ENCODE assay signal across 20 cellular contexts in the genomic region with DNA sequence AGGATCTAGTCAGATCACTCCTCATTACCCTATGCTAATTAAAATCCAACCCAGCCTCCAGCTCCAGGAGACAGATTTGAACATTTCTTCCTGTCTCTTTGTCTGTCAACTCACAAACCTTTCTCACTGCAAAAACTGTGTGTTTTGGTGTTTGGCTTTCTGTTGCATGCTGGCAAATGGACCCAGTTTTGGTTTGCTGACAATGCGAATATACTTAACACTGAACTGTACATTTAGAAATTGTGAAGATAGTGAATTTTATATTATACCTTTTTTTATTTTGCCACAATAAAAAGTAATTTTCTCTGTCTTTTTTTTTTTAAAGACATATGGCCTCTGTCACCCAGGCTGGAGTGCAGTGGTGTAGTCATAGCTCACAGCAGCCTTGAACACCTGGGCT. TPM values are rescaled to one million over a fixed set of nuclear protein-coding genes. Genes with fewer than 3 reads are reported as not detected.
A peak's percentile ranks its signal among the peaks of the same experiment; 100 is the strongest.
DNase-seq lines count a peak whose midpoint lies in the region; ATAC-seq and TF ChIP-seq lines count a peak whose summit lies in the region.
"Had no signal": no experiment of that assay in that cellular context is flagged by ENCODE, and none has a peak within 500 bp of the region (broad histone marks: within the 10 kb centered on the region; RNA-seq: fewer than 3 reads in every experiment).

No MANE protein-coding gene starts in this region.

- H3K36me3 ChIP-seq in IMR-90 (ENCODE audit: control insufficient read depth, insufficient read depth, low read length): no peaks in the 10 kb centered on the region
- H3K36me3 ChIP-seq in OCI-LY3 (replicated peaks; ENCODE audit: low read depth, low read length): no peaks in the 10 kb centered on the region
- H3K36me3 ChIP-seq in neutrophil: no peaks in the 10 kb centered on the region
- no peaks in the 10 kb centered on the region for H3K36me3 ChIP-seq in SJCRH30
- H3K36me3 ChIP-seq: Peyer's patch had no signal

- no peak overlapping the region for H3K23ac ChIP-seq in IMR-90 (ENCODE audit: low read depth, low read length)

- peaks cover 0 to 1% (median 0%) of the 10 kb centered on the region in 3 donors for H3K27me3 Mint-ChIP-seq in CD14-positive monocyte (ENCODE audit: low read depth in 3 of 3)

- H3K27ac ChIP-seq in IMR-90 (ENCODE audit: insufficient read depth, low read length) (no peak overlapping the region), OCI-LY3 (ENCODE audit: low read length) (no peak overlapping the region), neutrophil (peak overlapping the region; percentile 91), dorsolateral prefrontal cortex (no peak overlapping the region), SJCRH30 (no peak overlapping the region)
- H3K27ac ChIP-seq: Peyer's patch had no signal

- H3K79me2 ChIP-seq in OCI-LY3 (ENCODE audit: low read length): no peaks in the 10 kb centered on the region

- H3K4me2 ChIP-seq in IMR-90 (ENCODE audit: low read depth, low read length) (no peak overlapping the region), OCI-LY3 (ENCODE audit: low read length) (peak overlapping the region; percentile 50; the same call in 1 of the 2 replicates)

- no peak for TF ChIP-seq RAD21 in IMR-90 (IDR thresholded peaks at IDR 0.05; ENCODE audit: low read length)

- H2AK9ac ChIP-seq in IMR-90 (replicated peaks; ENCODE audit: low read depth, low read length, poor library complexity): no peak overlapping the region

- no peak overlapping the region for H2BK5ac ChIP-seq in IMR-90 (ENCODE audit: low read depth, low read length, poor library complexity, severe bottlenecking)

- H3K27ac Mint-ChIP-seq in CD14-positive monocyte: peak overlapping the region; percentile 80 to 96 (median 95)

- CTCF ChIA-PET in IMR-90 (lab: Yijun Ruan, JAX): interaction anchor here (0.8 kb wide), 1 partner anchor 12 kb away, joined by 6 read pairs; no protein-coding TSS in a partner anchor

- intact Hi-C loops in CD14-positive monocyte (cut with micrococcal nuclease): no loop called here
- intact Hi-C loops in IMR-90 (cut with micrococcal nuclease): no loop called here
- intact Hi-C loops in dorsolateral prefrontal cortex (cut with DNase I): no loop called here

- WGBS in IMR-90 (ENCODE audit: extremely low coverage in 2 of 2, insufficient read length in 1 of 2), 2 experiments: no CpG with 5 or more reads among the region's 1 CpG

- BruUV-seq in IMR-90 (replicated peaks; lab: Mats Ljungman, UMichigan): no TSS peak

- no peaks in the 10 kb centered on the region for H4K20me1 ChIP-seq in IMR-90 (ENCODE audit: insufficient read depth, low read length)
- no peaks in the 10 kb centered on the region for H4K20me1 ChIP-seq in OCI-LY3 (ENCODE audit: insufficient read depth, low read length)

- no peaks in the 10 kb centered on the region for H3K4me1 ChIP-seq in IMR-90 (ENCODE audit: control insufficient read depth, insufficient read depth, low read length)
- peaks cover 37% of the 10 kb centered on the region for H3K4me1 ChIP-seq in OCI-LY3 (ENCODE audit: low read length)
- H3K4me1 ChIP-seq in neutrophil (ENCODE audit: control insufficient read depth in 1 of 2, insufficient read depth in 1 of 2, low read depth in 1 of 2, low read length in 1 of 2): peaks cover 69 to 84% of the 10 kb centered on the region in 2 experiments
- no peaks in the 10 kb centered on the region for H3K4me1 ChIP-seq in SJCRH30
- H3K4me1 ChIP-seq: Peyer's patch had no signal

- peaks cover 0 to 8% (median 1%) of the 10 kb centered on the region in 7 donors for H3K9me3 Mint-ChIP-seq in CD14-positive monocyte

- H4K8ac ChIP-seq in IMR-90 (ENCODE audit: low read depth in 2 of 2, low read length in 2 of 2): no peak overlapping the region

- no peak overlapping the region for H3K4me3 ChIP-seq in IMR-90 (ENCODE audit: insufficient read depth, low read depth, low read length)
- no peak overlapping the region for H3K4me3 ChIP-seq in OCI-LY3 (ENCODE audit: low read length)
- H3K4me3 ChIP-seq in neutrophil (ENCODE audit: low read depth in 1 of 2, low read length in 1 of 2): peak overlapping the region; percentile 53
- no peak overlapping the region for H3K4me3 ChIP-seq in dorsolateral prefrontal cortex
- no peak overlapping the region for H3K4me3 ChIP-seq in SJCRH30
- H3K4me3 ChIP-seq: Peyer's patch had no signal

- H3K9ac ChIP-seq in IMR-90 (ENCODE audit: low read depth, low read length): no peak overlapping the region
- no peak overlapping the region for H3K9ac ChIP-seq in OCI-LY3 (ENCODE audit: low read length)

- no peaks in the 10 kb centered on the region for H3K36me3 Mint-ChIP-seq in CD14-positive monocyte

- no peak overlapping the region for H2BK20ac ChIP-seq in IMR-90 (ENCODE audit: low read depth, low read length)

- H4K91ac ChIP-seq in IMR-90 (ENCODE audit: insufficient read depth, low read depth, low read length): no peak overlapping the region

- no peak for TF ChIP-seq POLR2A in IMR-90 (IDR thresholded peaks at IDR 0.05; ENCODE audit: low read depth, low read length)

- H2AK5ac ChIP-seq in IMR-90 (ENCODE audit: low read depth, low read length): no peak overlapping the region

- dilution Hi-C loops in IMR-90 (cut with HindIII; ENCODE audit: low sequenced_read_pairs, unreplicated experiment): no loop called here

- in situ Hi-C loops in IMR-90 (cut with MboI; ENCODE audit: low sequenced_read_pairs): no loop called here

- POLR2A ChIA-PET in IMR-90 (lab: Charles Lee; ENCODE audit: unreplicated experiment): no interaction called here

- H3K9me1 ChIP-seq in IMR-90 (ENCODE audit: insufficient read depth, low read length): no peaks in the 10 kb centered on the region

- no peak for DNase-seq in CD14-positive monocyte (ENCODE audit: low spot score)
- DNase-seq in IMR-90: no peak
- no peak for DNase-seq in mesenteric fat pad (ENCODE audit: low spot score)
- DNase-seq in dorsolateral prefrontal cortex: no peak
- no peak for DNase-seq in SJCRH30
- DNase-seq: ACHN; C1 segment of cervical spinal cord; EL; GOT3; HCEC 1CT; NCI-H1105 treated with DMSO at 0.1 percent for 48 hours; NCI-H2029 treated with DMSO at 0.1 percent for 48 hours; NCI-H226; NCI-H510A treated with DMSO at 0.1 percent for 48 hours; NCI-H748 treated with DMSO at 0.1 percent for 48 hours; NK-92 treated with Interleukin-12 subunit alpha and Interleukin-12 subunit beta, amount 100 ng/mL, for 24 hours; Peyer's patch had no signal

- H3K18ac ChIP-seq in IMR-90 (ENCODE audit: low read depth, low read length): no peak overlapping the region

- H2BK15ac ChIP-seq in IMR-90 (ENCODE audit: low read depth, low read length): no peak overlapping the region

- H2BK120ac ChIP-seq in IMR-90 (ENCODE audit: low read depth, low read length): no peak overlapping the region

- TF ChIP-seq CTCF in CD14-positive monocyte (IDR thresholded peaks at IDR 0.05) (no peak), IMR-90 (conservative IDR thresholded peaks at IDR 0.05; ENCODE audit: low read depth, low read length) (no peak), OCI-LY3 (IDR thresholded peaks at IDR 0.05; ENCODE audit: low read depth, low read length) (no peak), neutrophil (IDR thresholded peaks at IDR 0.05) (no peak), dorsolateral prefrontal cortex (IDR thresholded peaks at IDR 0.05 in 54 of 56, conservative IDR thresholded peaks at IDR 0.05 in 2 of 56; ENCODE audit: low read depth in 1 of 56, partially characterized antibody in 56 of 56) (no peak)

- ATAC-seq in IMR-90 (ENCODE audit: low read depth) (no peak), GM18867 (IDR thresholded peaks at IDR 0.05; ENCODE audit: unreplicated experiment) (no peak)

- H2AFZ ChIP-seq in IMR-90 (replicated peaks; ENCODE audit: low read length, poor library complexity): no peak overlapping the region
- H2AFZ ChIP-seq in OCI-LY3 (ENCODE audit: low read depth, low read length): no peak overlapping the region

- H3K9me3 ChIP-seq in IMR-90 (ENCODE audit: control insufficient read depth, insufficient read depth, low read length) (no peaks in the 10 kb centered on the region), OCI-LY3 (ENCODE audit: insufficient read depth, low read length) (no peaks in the 10 kb centered on the region), neutrophil (no peaks in the 10 kb centered on the region), SJCRH30 (replicated peaks) (0 out of 2 replicates have a peak, but pooled peaks cover 4% of the 10 kb centered on the region)
- H3K9me3 ChIP-seq: Peyer's patch had no signal

- H4K5ac ChIP-seq in IMR-90 (ENCODE audit: low read depth, low read length): no peak overlapping the region

- no peak overlapping the region for H3K4ac ChIP-seq in IMR-90 (ENCODE audit: low read depth, low read length)

- peaks cover 59% of the 10 kb centered on the region for H3K4me1 Mint-ChIP-seq in CD14-positive monocyte

- no peak overlapping the region for H3K14ac ChIP-seq in IMR-90 (replicated peaks; ENCODE audit: low read depth, low read length)

- H3K27me3 ChIP-seq in IMR-90 (ENCODE audit: control insufficient read depth, insufficient read depth, low read length) (peaks cover 22% of the 10 kb centered on the region), OCI-LY3 (ENCODE audit: low read depth, low read length) (peaks cover 5% of the 10 kb centered on the region; the same call in 1 of the 2 replicates), neutrophil (no peaks in the 10 kb centered on the region), dorsolateral prefrontal cortex (peaks cover 0 to 15% (median 0%) of the 10 kb centered on the region in 45 donors), SJCRH30 (peaks cover 5% of the 10 kb centered on the region; the same call in 1 of the 2 replicates)
- H3K27me3 ChIP-seq: Peyer's patch had no signal

- no peaks in the 10 kb centered on the region for H3K79me1 ChIP-seq in IMR-90 (ENCODE audit: low read depth in 1 of 2, low read length in 2 of 2)

- no peak overlapping the region for H3K4me3 Mint-ChIP-seq in CD14-positive monocyte

- no peak overlapping the region for H3K56ac ChIP-seq in IMR-90 (ENCODE audit: extremely low read depth, insufficient read depth, low read length)

TF ChIP-seq in IMR-90, 13 proteins besides CTCF, POLR2A, EP300 and RAD21:
- TF ChIP-seq MAZ (IDR thresholded peaks at IDR 0.05; ENCODE audit: borderline replicate concordance, low read depth, low read length): no peak
- TF ChIP-seq MAFK (IDR thresholded peaks at IDR 0.05; ENCODE audit: low read depth, low read length): peak; percentile 68

RNA-seq across cellular contexts. Expression of a gene that starts 18.3 kb away (rescaled TPM):
- 10 to 100 TPM; 17.0 to 23.8 TPM for polyA plus RNA-seq in CD14-positive monocyte
- total RNA-seq in IMR-90 (2012; rRNA removed): 77.2 and 78.6 TPM in 2 replicates
- 21.8 and 24.2 TPM in 2 replicates for polyA plus RNA-seq in IMR-90 (2012; rRNA removed)
- 10.8 and 15.9 TPM in 2 replicates for polyA plus RNA-seq in IMR-90 (2012; cell fraction: cytosol; rRNA removed)
- polyA plus RNA-seq in IMR-90 (2012; cell fraction: nucleus; rRNA removed; ENCODE audit: low replicate concordance): 9.7 and 20.1 TPM in 2 replicates
- 34.7 TPM for total RNA-seq in mesenteric fat pad
- 10 to 100 TPM; 26.7 to 48.8 (median 38.5) TPM for total RNA-seq in dorsolateral prefrontal cortex
- total RNA-seq in SJCRH30 (2014; rRNA removed; shearing (Covaris generic)): 80.2 and 82.3 TPM in 2 replicates

Comparison
In these comparisons a context has a peak if more than half of its experiments do, and no peak if none do; other contexts are left out.
1. H3K4me3 ChIP-seq: peak in neutrophil (2 of 2); none in IMR-90 (single experiment), OCI-LY3 (single experiment), dorsolateral prefrontal cortex (0 of 59) and SJCRH30 (single experiment).